ENCODE assay signal across 8 cellular contexts in genomic region chr2:237967463-237967871, GRCh38. TPM values are rescaled to one million over a fixed set of nuclear protein-coding genes. Genes with fewer than 3 reads are reported as not detected.
DNase-seq lines count a peak whose midpoint lies in the region; ATAC-seq, FAIRE-seq and TF ChIP-seq lines count a peak whose summit lies in the region.

No MANE protein-coding gene starts in this region.

- no peak for TF ChIP-seq CTCF in GM06990 (IDR thresholded peaks at IDR 0.05; ENCODE audit: insufficient read depth, low read length, poor library complexity, severe bottlenecking)
- no peak for TF ChIP-seq CTCF in GM12878 (IDR thresholded peaks at IDR 0.05 in 2 of 3, conservative IDR thresholded peaks at IDR 0.05 in 1 of 3; ENCODE audit: control insufficient read depth in 2 of 3, extremely low read depth in 1 of 3, insufficient read depth in 1 of 3, low read depth in 3 of 3, low read length in 3 of 3)

- POLR2A ChIA-PET in GM12878 (lab: Charles Lee) = interaction anchor here (1.3 to 1.7 kb wide), 3 partner anchors 9 to 142 kb away, joined by 3 to 5 read pairs (median 4); no protein-coding TSS in a partner anchor

- H3K36me3 ChIP-seq in GM06990 (ENCODE audit: control insufficient read depth, insufficient read depth, low read length) (no peaks in the 10 kb centered on the region; the same call in 1 of the 2 replicates), GM12878 (ENCODE audit: control insufficient read depth in 2 of 2, insufficient read depth in 2 of 2, low read length in 1 of 2) (no peaks in the 10 kb centered on the region), iPS-20b (ENCODE audit: insufficient read depth, low read depth, low read length) (no peaks in the 10 kb centered on the region), small intestine (ENCODE audit: control insufficient read depth in 2 of 2, insufficient read depth in 2 of 2, low read length in 2 of 2) (no peaks in the 10 kb centered on the region)

- CTCF ChIA-PET in GM12878 (lab: Yijun Ruan, JAX) = interaction anchor here (0.6 to 4.4 kb wide), 9 partner anchors 31 to 296 kb away, joined by 3 to 41 read pairs (median 7); no protein-coding TSS in a partner anchor

- H4K20me1 ChIP-seq in GM12878 (ENCODE audit: control insufficient read depth, insufficient read depth) = no peaks in the 10 kb centered on the region

- 1% methylated on average over 26 of the region's 30 CpGs for WGBS in GM12878 (ENCODE audit: insufficient coverage, insufficient replicate concordance, low lambda C conversion rate, missing lambda C conversion rate)
- 0 to 1% (median 1%) methylated on average over 30 of the region's 30 CpGs for WGBS in small intestine, 3 donors

- H3K4me3 ChIP-seq in GM06990 (replicated peaks; ENCODE audit: low read depth, low read length) (peak overlapping the region; percentile 84), GM12878 (peak overlapping the region; percentile 76), iPS-20b (ENCODE audit: low read length) (peak overlapping the region; percentile 84), small intestine (ENCODE audit: low read depth in 1 of 2, low read length in 2 of 2) (peak overlapping the region; percentile 85 to 95)

- SMC1A ChIA-PET in GM12878 (lab: Charles Lee; ENCODE audit: uncharacterized antibody, unreplicated experiment) = interaction anchor here (0.6 to 4.0 kb wide), 5 partner anchors 14 to 296 kb away, joined by 3 to 28 read pairs (median 8); no protein-coding TSS in a partner anchor

- intact Hi-C loops in GM12878 (cut with micrococcal nuclease; ENCODE audit: unreplicated experiment) = loop anchor here (5.0 kb wide), 1 partner anchor 95 kb away; the partner anchor contains the start of gene SCLY

- H3K27ac ChIP-seq in GM12878 (ENCODE audit: control insufficient read depth, insufficient read depth) (no peak overlapping the region), iPS-20b (ENCODE audit: low read length) (no peak overlapping the region), small intestine (ENCODE audit: low read depth in 1 of 2, low read length in 1 of 2) (peak overlapping the region; percentile 59 to 75)

- H3K9ac ChIP-seq in GM12878 (ENCODE audit: control insufficient read depth, insufficient read depth, low read length) (peak overlapping the region; percentile 78), iPS-20b (ENCODE audit: low read depth, low read length) (peak overlapping the region; percentile 73; the same call in 1 of the 2 replicates)

- TF ChIP-seq RAD21 in GM12878 (IDR thresholded peaks at IDR 0.05; ENCODE audit: insufficient read depth, low read depth, low read length) = no peak

- BruUV-seq in GM12878 (replicated peaks; lab: Mats Ljungman, UMichigan) = no TSS peak

- ATAC-seq in GM12878 (no peak; the same call in 2 of the 3 replicates), GM19023 (IDR thresholded peaks at IDR 0.05; ENCODE audit: unreplicated experiment) (no peak), GM21423 (IDR thresholded peaks at IDR 0.05; ENCODE audit: unreplicated experiment) (no peak)

- RAD21 ChIA-PET in GM12878 (lab: Charles Lee; ENCODE audit: unreplicated experiment) = interaction anchor here (1.0 to 4.1 kb wide), 4 partner anchors 8 to 296 kb away, joined by 3 to 28 read pairs (median 6); no protein-coding TSS in a partner anchor

- H2AFZ ChIP-seq in GM12878 (ENCODE audit: control insufficient read depth, low read depth, low read length) = peak overlapping the region; percentile 41

- peaks cover 19% of the 10 kb centered on the region for H3K4me1 ChIP-seq in GM12878 (ENCODE audit: control insufficient read depth, insufficient read depth, low read length)
- peaks cover 8% of the 10 kb centered on the region; the same call in 1 of the 2 replicates for H3K4me1 ChIP-seq in iPS-20b (ENCODE audit: insufficient read depth, low read length)
- H3K4me1 ChIP-seq in small intestine (ENCODE audit: control insufficient read depth in 2 of 2, insufficient read depth in 1 of 2, low read depth in 1 of 2, low read length in 1 of 2) = peaks cover 5 to 6% of the 10 kb centered on the region in 2 donors

- peaks cover 27% of the 10 kb centered on the region for H3K79me2 ChIP-seq in GM12878 (ENCODE audit: control insufficient read depth, insufficient read depth, low read length)

- TF ChIP-seq POLR2A in GM12878 (IDR thresholded peaks at IDR 0.05; ENCODE audit: low read depth, low read length) = no peak

- in situ Hi-C loops in GM12878 (cut with MboI) = no loop called here

- H3K9me3 ChIP-seq in GM12878 (replicated peaks; ENCODE audit: control insufficient read depth, insufficient read depth, low read length) (peaks cover 4% of the 10 kb centered on the region; the same call in 2 of the 3 replicates), iPS-20b (ENCODE audit: insufficient read depth, low read depth, low read length) (peaks cover 2% of the 10 kb centered on the region), small intestine (ENCODE audit: control insufficient read depth, low read depth) (no peaks in the 10 kb centered on the region)

- DNase-seq in GM06990 (ENCODE audit: extremely low read depth, insufficient read length) (peak; percentile 29), M059J (ENCODE audit: low read depth) (peak; percentile 15), GM12878 (ENCODE audit: low read depth, low spot score) (no peak), small intestine (peak; percentile 40), NCI-H1092 treated with DMSO at 0.1 percent for 48 hours (lab: John Stamatoyannopoulos, UW) (no peak)

- no peak for TF ChIP-seq EP300 in GM12878 (IDR thresholded peaks at IDR 0.05; ENCODE audit: borderline replicate concordance in 1 of 2, control insufficient read depth in 1 of 2, low read depth in 2 of 2, low read length in 2 of 2)

- H3K27me3 ChIP-seq in GM06990 (replicated peaks; ENCODE audit: control insufficient read depth, insufficient read depth, low read length) (no peaks in the 10 kb centered on the region), GM12878 (replicated peaks in 1 of 2; ENCODE audit: control insufficient read depth in 2 of 2, insufficient read depth in 2 of 2, low read length in 1 of 2) (no peaks in the 10 kb centered on the region; a peak in 1 of 4 replicates), iPS-20b (ENCODE audit: insufficient read depth, low read length) (peaks cover 6% of the 10 kb centered on the region), small intestine (ENCODE audit: control insufficient read depth in 2 of 2, insufficient read depth in 2 of 2, low read length in 2 of 2) (no peaks in the 10 kb centered on the region)

- no peak for FAIRE-seq in GM12878 (lab: Jason Lieb, UNC)
- FAIRE-seq in small intestine (lab: Jason Lieb, UNC) = no peak

- H3K4me2 ChIP-seq in GM12878 (ENCODE audit: control insufficient read depth, insufficient read depth) = peak overlapping the region; percentile 99

TF ChIP-seq in GM12878, 131 proteins besides CTCF, POLR2A, EP300 and RAD21:
- TF ChIP-seq NR2F1 (conservative IDR thresholded peaks at IDR 0.05) (peak; percentile 32; the same call in 1 of the 2 replicates), LARP7 (IDR thresholded peaks at IDR 0.05) (peak; percentile 10; the same call in 1 of the 2 replicates), SREBF2 (IDR thresholded peaks at IDR 0.05; ENCODE audit: low read length) (no peak), HDAC6 (IDR thresholded peaks at IDR 0.05; ENCODE audit: unreplicated experiment) (no peak), RUNX3 (IDR thresholded peaks at IDR 0.05; ENCODE audit: low read length) (no peak)

RNA-seq across cellular contexts. Expression of gene UBE2F, which starts 0.7 kb away (rescaled TPM):
- 86.9 and 99.0 TPM in 2 replicates for total RNA-seq in M059J (2014; rRNA removed; shearing (Covaris generic))
- 24.5 and 32.9 TPM in 2 replicates for total RNA-seq in GM12878 (2013; cell fraction: nucleolus; rRNA removed)
- total RNA-seq in GM12878 (2014; rRNA removed) (18.2 and 26.3 TPM in 2 replicates), GM12878 (2014; rRNA removed; fragmentation: Illumina TruSeq; extraction: Trizol) (28.0 and 30.3 TPM in 2 replicates), GM12878 (2021) (26.1 and 27.7 TPM in 2 replicates)
- polyA plus RNA-seq in GM12878 (2011; ENCODE audit: low read depth) = 12.6 TPM
- polyA plus RNA-seq in GM12878 (2011; rRNA removed) (56.6 and 59.8 TPM in 2 replicates), GM12878 (2014; fragmentation: Illumina TruSeq; extraction: Trizol) (47.6 and 53.7 TPM in 2 replicates), GM12878 (2014; fragmentation: Nextera tagmentation; extraction: Ambion mirVana) (10 to 100 TPM; 12.3 to 21.9 TPM), GM12878 (2014; rRNA removed) (34.9 and 39.9 TPM in 2 replicates), GM12878 (2016; fragmentation: Nextera tagmentation; extraction: Ambion mirVana) (10 to 100 TPM; 58.1 to 64.4 TPM), small intestine (10 to 100 TPM; 51.1 to 64.2 (median 58.4) TPM)
- 33.5 and 49.0 TPM in 2 replicates for polyA plus RNA-seq in GM12878 (2011; cell fraction: cytosol; rRNA removed)
- 16.7 and 18.0 TPM in 2 replicates for polyA plus RNA-seq in GM12878 (2011; cell fraction: nucleus; rRNA removed)
- polyA plus RNA-seq in GM12878 (2012) = 13.1 and 16.0 TPM in 2 replicates
- 15.0 and 19.3 TPM in 2 replicates for polyA minus RNA-seq in GM12878 (2011; rRNA and poly(A)+ RNA removed)
- 6.4 and 13.5 TPM in 2 replicates for polyA minus RNA-seq in GM12878 (2011; cell fraction: cytosol; rRNA and poly(A)+ RNA removed)
- 12.8 and 21.8 TPM in 2 replicates for polyA minus RNA-seq in GM12878 (2011; cell fraction: nucleus; rRNA and poly(A)+ RNA removed)

Comparison
In these comparisons a context has a peak if more than half of its experiments do, and no peak if none do; other contexts are left out.
1. DNase-seq: peak in GM06990 (single experiment), M059J (single experiment) and small intestine (single experiment); none in GM12878 (single experiment) and NCI-H1092 treated with DMSO at 0.1 percent for 48 hours (single experiment).
2. H3K27ac ChIP-seq: peak in small intestine (2 of 2); none in GM12878 (single experiment) and iPS-20b (single experiment).
3. Peak in every context shown above with its lines, with median percentiles within 50 percentile points of each other: H3K4me3 ChIP-seq.